ENCODE assay signal across 26 cellular contexts in the genomic region with DNA sequence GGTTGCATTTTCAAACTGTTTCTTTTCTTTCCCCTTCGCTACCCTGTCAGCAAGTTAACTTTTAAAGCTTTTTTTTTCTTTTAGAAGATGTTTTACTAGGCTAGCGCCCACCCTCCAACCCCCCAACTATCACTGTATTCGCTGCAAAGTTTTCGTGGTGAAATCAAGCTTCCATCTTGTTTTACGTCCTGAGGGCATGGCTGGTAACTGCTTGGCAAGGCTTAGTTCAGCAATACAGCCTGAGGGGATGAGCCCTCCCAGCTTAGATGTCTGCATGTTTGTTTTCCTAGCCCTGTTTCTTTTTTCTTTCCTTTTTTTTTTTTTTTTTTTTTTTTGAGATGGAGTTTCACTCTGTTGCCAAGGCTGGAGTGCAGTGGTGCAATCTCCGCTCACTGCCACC.
"Had no signal": no experiment of that assay in that cellular context is flagged by ENCODE, and none has a peak within 500 bp of the region (broad histone marks: within the 10 kb centered on the region; RNA-seq: fewer than 3 reads in every experiment).

No MANE protein-coding gene starts in this region.

- H3K27ac Mint-ChIP-seq: activated CD4-positive, alpha-beta memory T cell treated with anti-CD3 and anti-CD28 coated beads, Interleukin-2, amount 10 ng/mL, durations not matched to agents 7 days and 5 days; activated CD4-positive, alpha-beta T cell treated with anti-CD3 and anti-CD28 coated beads, Interleukin-2, amount 10 ng/mL, durations not matched to agents 24 days and 14 days; activated T-helper 17 cell treated with anti-CD3 and anti-CD28 coated beads, Interleukin-2, amount 50 U/mL, for 72 hours; immature natural killer cell; naive thymus-derived CD4-positive, alpha-beta T cell; stimulated activated naive B cell treated with anti-CD40 and anti-IgM and Interleukin-4, amounts not matched to agents 10 μg/mL and 1 μg/mL and 100 μg/mL, for 72 hours; T-helper 1 cell treated with Interleukin-12 subunit alpha and Interleukin-12 subunit beta and Interleukin-4 antibody, amounts not matched to agents 30 μg/mL and 1 μg/mL, for 36 hours had no signal

- H3K4me3 ChIP-seq: gastroesophageal sphincter, hepatocyte, stomach, suprapubic skin, transverse colon had no signal

- H3K27me3 ChIP-seq: brain microvascular endothelial cell, gastroesophageal sphincter, hepatocyte, stomach, suprapubic skin, transverse colon had no signal

- H3K79me2 ChIP-seq: hepatocyte had no signal

- H3K36me3 ChIP-seq: brain microvascular endothelial cell, gastroesophageal sphincter, stomach, suprapubic skin, transverse colon had no signal

- H3K4me3 Mint-ChIP-seq: activated CD4-positive, alpha-beta memory T cell treated with anti-CD3 and anti-CD28 coated beads, Interleukin-2, amount 10 ng/mL, durations not matched to agents 7 days and 5 days; activated CD4-positive, alpha-beta T cell treated with anti-CD3 and anti-CD28 coated beads, Interleukin-2, amount 10 ng/mL, durations not matched to agents 24 days and 14 days; activated T-cell treated with anti-CD3 and anti-CD28 coated beads, Interleukin-2, amount 50 U/mL, for 4 hours; activated T-helper 17 cell treated with anti-CD3 and anti-CD28 coated beads, Interleukin-2, amount 50 U/mL, for 72 hours; immature natural killer cell; naive thymus-derived CD4-positive, alpha-beta T cell; stimulated activated naive B cell treated with anti-CD40 and anti-IgM and Interleukin-4, amounts not matched to agents 10 μg/mL and 1 μg/mL and 100 μg/mL, for 72 hours; T-helper 1 cell treated with Interleukin-12 subunit alpha and Interleukin-12 subunit beta and Interleukin-4 antibody, amounts not matched to agents 30 μg/mL and 1 μg/mL, for 36 hours had no signal

- DNase-seq: activated CD4-positive, alpha-beta memory T cell treated with anti-CD3 and anti-CD28 coated beads, Interleukin-2, amount 10 ng/mL, durations not matched to agents 7 days and 5 days; activated CD4-positive, alpha-beta T cell treated with anti-CD3 and anti-CD28 coated beads, Interleukin-2, amount 10 ng/mL, durations not matched to agents 24 days and 14 days; activated CD4-positive, CD25-positive, alpha-beta regulatory T cell treated with anti-CD3 and anti-CD28 coated beads, Interleukin-2, amount 50 U/mL, for 72 hours; activated gamma-delta T cell treated with Interleukin-2 at 50 U/mL for 16 hours; activated naive CD4-positive, alpha-beta T cell treated with anti-CD3 and anti-CD28 coated beads, Interleukin-2, amount 50 U/mL, for 16 hours; activated T-cell treated with anti-CD3 and anti-CD28 coated beads, Interleukin-2, amount 50 U/mL, for 4 hours; amniotic stem cell; brain microvascular endothelial cell; cortex of kidney; immature natural killer cell; kidney; left colon; midbrain; naive thymus-derived CD4-positive, alpha-beta T cell; stimulated activated CD4-positive, alpha-beta T cell treated with anti-CD3 and anti-CD28 coated beads, Interleukin-15, amount 100 ng/mL, for 24 hours; stimulated activated CD4-positive, alpha-beta T cell treated with anti-CD3 and anti-CD28 coated beads, Interleukin-2, amount 100 ng/mL, for 24 hours; stimulated activated naive B cell treated with anti-CD40 and anti-IgM and Interleukin-4, amounts not matched to agents 10 μg/mL and 1 μg/mL and 100 μg/mL, for 72 hours; stomach; T-helper 9 cell; transverse colon had no signal

- H3K27me3 Mint-ChIP-seq: activated CD4-positive, alpha-beta memory T cell treated with anti-CD3 and anti-CD28 coated beads, Interleukin-2, amount 10 ng/mL, durations not matched to agents 7 days and 5 days; activated CD4-positive, alpha-beta T cell treated with anti-CD3 and anti-CD28 coated beads, Interleukin-2, amount 10 ng/mL, durations not matched to agents 24 days and 14 days; activated T-helper 17 cell treated with anti-CD3 and anti-CD28 coated beads, Interleukin-2, amount 50 U/mL, for 72 hours; naive thymus-derived CD4-positive, alpha-beta T cell; stimulated activated naive B cell treated with anti-CD40 and anti-IgM and Interleukin-4, amounts not matched to agents 10 μg/mL and 1 μg/mL and 100 μg/mL, for 72 hours had no signal

- H2AFZ ChIP-seq: hepatocyte had no signal

- H3K4me1 Mint-ChIP-seq: activated CD4-positive, alpha-beta memory T cell treated with anti-CD3 and anti-CD28 coated beads, Interleukin-2, amount 10 ng/mL, durations not matched to agents 7 days and 5 days; activated CD4-positive, alpha-beta T cell treated with anti-CD3 and anti-CD28 coated beads, Interleukin-2, amount 10 ng/mL, durations not matched to agents 24 days and 14 days; activated T-helper 17 cell treated with anti-CD3 and anti-CD28 coated beads, Interleukin-2, amount 50 U/mL, for 72 hours; immature natural killer cell; naive thymus-derived CD4-positive, alpha-beta T cell had no signal

- H3K9me3 ChIP-seq: gastroesophageal sphincter, stomach, transverse colon had no signal

- H3K4me1 ChIP-seq: gastroesophageal sphincter, stomach, suprapubic skin, transverse colon had no signal

- H3K27ac ChIP-seq: brain microvascular endothelial cell, gastroesophageal sphincter, hepatocyte, stomach, suprapubic skin, transverse colon, VCaP had no signal

- H3K36me3 Mint-ChIP-seq: naive thymus-derived CD4-positive, alpha-beta T cell; stimulated activated naive B cell treated with anti-CD40 and anti-IgM and Interleukin-4, amounts not matched to agents 10 μg/mL and 1 μg/mL and 100 μg/mL, for 72 hours had no signal

- H3K4me2 ChIP-seq: hepatocyte had no signal
